In genomic region chr2:124241-124880, GRCh38 we compare ENCODE assay signal across 13 cellular contexts.
"Had no signal": no experiment of that assay in that cellular context is flagged by ENCODE, and none has a peak within 500 bp of the region (broad histone marks: within the 10 kb centered on the region; RNA-seq: fewer than 3 reads in every experiment).

No MANE protein-coding gene starts in this region.

- H3K27me3 ChIP-seq: testis had no signal

- H3K4me3 Mint-ChIP-seq: activated naive CD8-positive, alpha-beta T cell; activated T-cell treated with anti-CD3 and anti-CD28 coated beads, Interleukin-2, amount 50 U/mL, for 24 hours; immature natural killer cell; nephron; stimulated activated naive CD8-positive, alpha-beta T cell treated with anti-CD3 and anti-CD28 coated beads, Interleukin-15, Interleukin-2, amounts not matched to agents 100 ng/mL and 50 ng/mL, for 24 hours had no signal

- ATAC-seq: left lobe of liver had no signal

- H3K4me1 Mint-ChIP-seq: immature natural killer cell, nephron had no signal

- H3K36me3 Mint-ChIP-seq: immature natural killer cell had no signal

- H3K27ac Mint-ChIP-seq: activated naive CD8-positive, alpha-beta T cell; activated T-cell treated with anti-CD3 and anti-CD28 coated beads, Interleukin-2, amount 50 U/mL, for 24 hours; immature natural killer cell; nephron; stimulated activated naive CD8-positive, alpha-beta T cell treated with anti-CD3 and anti-CD28 coated beads, Interleukin-15, Interleukin-2, amounts not matched to agents 100 ng/mL and 50 ng/mL, for 24 hours had no signal

- H3K27ac ChIP-seq: testis had no signal

- H3K9me3 ChIP-seq: testis had no signal

- H3K9me3 Mint-ChIP-seq: activated T-cell treated with anti-CD3 and anti-CD28 coated beads, Interleukin-2, amount 50 U/mL, for 24 hours; immature natural killer cell; stimulated activated naive CD8-positive, alpha-beta T cell treated with anti-CD3 and anti-CD28 coated beads, Interleukin-15, Interleukin-2, amounts not matched to agents 100 ng/mL and 50 ng/mL, for 24 hours had no signal

- DNase-seq: activated CD4-positive, alpha-beta T cell treated with anti-CD3 and anti-CD28 coated beads, Interleukin-2, amount 50 U/mL, for 1 hour; activated effector memory CD4-positive, alpha-beta T cell treated with Interleukin-2 at 50 U/mL for 16 hours; activated T-cell treated with anti-CD3 and anti-CD28 coated beads, Interleukin-2, amount 50 U/mL, for 24 hours; glutamatergic neuron; immature natural killer cell; stimulated activated CD4-positive, alpha-beta T cell treated with anti-CD3 and anti-CD28 coated beads, Interleukin-15, amount 100 ng/mL, for 24 hours; stimulated activated CD4-positive, alpha-beta T cell treated with anti-CD3 and anti-CD28 coated beads, Interleukin-4, amount 100 ng/mL, for 24 hours; T-helper 2 cell; testis had no signal

- H3K4me3 ChIP-seq: testis had no signal

- H3K4me1 ChIP-seq: testis had no signal
